In genomic region chr9:133495327-133496293, GRCh38 we compare ENCODE assay signal across 2 cellular contexts.
TF ChIP-seq lines count a peak whose summit lies in the region.

No MANE protein-coding gene starts in this region.

TF ChIP-seq in GM12891, 5 proteins besides CTCF, POLR2A, EP300 and RAD21:
- TF ChIP-seq POLR2AphosphoS5 (IDR thresholded peaks at IDR 0.05; ENCODE audit: low read depth, low read length) (no peak), POU2F2 (IDR thresholded peaks at IDR 0.05; ENCODE audit: low read depth, low read length) (no peak), SPI1 (IDR thresholded peaks at IDR 0.05; ENCODE audit: low read depth, low read length) (no peak), TAF1 (IDR thresholded peaks at IDR 0.05; ENCODE audit: low read depth, low read length) (no peak), PAX5 (IDR thresholded peaks at IDR 0.05; ENCODE audit: insufficient read depth, low read length, severe bottlenecking) (no peak)

TF ChIP-seq in GM12878, 131 proteins besides CTCF, POLR2A, EP300 and RAD21:
- TF ChIP-seq, protein P1, sequence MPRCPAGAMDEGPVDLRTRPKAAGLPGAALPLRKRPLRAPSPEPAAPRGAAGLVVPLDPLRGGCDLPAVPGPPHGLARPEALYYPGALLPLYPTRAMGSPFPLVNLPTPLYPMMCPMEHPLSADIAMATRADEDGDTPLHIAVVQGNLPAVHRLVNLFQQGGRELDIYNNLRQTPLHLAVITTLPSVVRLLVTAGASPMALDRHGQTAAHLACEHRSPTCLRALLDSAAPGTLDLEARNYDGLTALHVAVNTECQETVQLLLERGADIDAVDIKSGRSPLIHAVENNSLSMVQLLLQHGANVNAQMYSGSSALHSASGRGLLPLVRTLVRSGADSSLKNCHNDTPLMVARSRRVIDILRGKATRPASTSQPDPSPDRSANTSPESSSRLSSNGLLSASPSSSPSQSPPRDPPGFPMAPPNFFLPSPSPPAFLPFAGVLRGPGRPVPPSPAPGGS (IDR thresholded peaks at IDR 0.05; ENCODE audit: borderline replicate concordance, insufficient read depth, low read depth, low read length, poor library complexity, severe bottlenecking), result peak; percentile 91
- TF ChIP-seq RELA (IDR thresholded peaks at IDR 0.05; ENCODE audit: borderline replicate concordance, partially characterized antibody), result no peak
- TF ChIP-seq NFIC (IDR thresholded peaks at IDR 0.05; ENCODE audit: low read depth, low read length), result peak; percentile 30; the same call in 1 of the 2 replicates
- peak; percentile 33 for TF ChIP-seq NR2C2 (IDR thresholded peaks at IDR 0.05; ENCODE audit: borderline replicate concordance, control insufficient read depth, insufficient read length, low read depth)
